Comparison of ENCODE assay signal across 8 cellular contexts in the genomic region with DNA sequence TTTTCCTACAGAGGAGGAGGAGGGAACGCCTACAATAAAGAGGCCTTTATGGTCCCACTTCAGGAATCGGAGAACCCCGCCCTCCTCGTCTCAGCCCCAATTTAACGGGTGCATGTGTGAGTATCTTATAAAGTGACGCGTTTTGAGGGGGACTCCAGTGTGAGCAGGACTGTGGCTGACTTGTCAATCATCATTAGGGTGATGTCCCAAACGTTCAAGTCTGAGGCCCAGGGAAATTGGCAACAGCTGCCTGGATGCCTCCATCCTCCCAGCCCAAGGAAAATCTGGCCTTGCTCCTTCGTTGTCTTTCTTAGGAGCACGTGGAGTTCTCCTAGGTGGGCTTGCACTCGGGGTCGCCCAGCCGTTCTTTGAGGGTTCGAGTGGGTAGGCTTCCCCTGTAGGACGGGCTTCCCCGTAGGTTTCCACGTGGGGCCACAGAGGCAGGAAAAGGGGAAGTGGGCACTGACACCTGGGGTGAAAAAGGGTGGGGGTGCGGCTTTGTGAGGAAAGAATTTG. TPM values are rescaled to one million over a fixed set of nuclear protein-coding genes. Genes with fewer than 3 reads are reported as not detected.
DNase-seq lines count a peak whose midpoint lies in the region; ATAC-seq and TF ChIP-seq lines count a peak whose summit lies in the region.

No MANE protein-coding gene starts in this region.

- H3K9me3 Mint-ChIP-seq in activated T-cell treated with anti-CD3 and anti-CD28 coated beads, Interleukin-2, amount 50 U/mL, for 4 hours, result no peaks in the 10 kb centered on the region
- no peaks in the 10 kb centered on the region for H3K9me3 Mint-ChIP-seq in naive B cell

- peak overlapping the region; percentile 69 for H3K4me3 Mint-ChIP-seq in activated T-cell treated with anti-CD3 and anti-CD28 coated beads, Interleukin-2, amount 50 U/mL, for 4 hours
- peak overlapping the region; percentile 83 to 100 (median 98) for H3K4me3 Mint-ChIP-seq in naive B cell

- peaks cover 31% of the 10 kb centered on the region for H3K4me1 Mint-ChIP-seq in activated T-cell treated with anti-CD3 and anti-CD28 coated beads, Interleukin-2, amount 50 U/mL, for 4 hours (ENCODE audit: low read depth)
- peaks cover 32 to 82% (median 53%) of the 10 kb centered on the region in 3 donors for H3K4me1 Mint-ChIP-seq in naive B cell

- H3K4me2 ChIP-seq in OCI-LY1 (ENCODE audit: low read length), result peak overlapping the region; percentile 62

- H3K4me1 ChIP-seq in OCI-LY1 (ENCODE audit: insufficient read depth, low read length, severe bottlenecking) (peaks cover 66% of the 10 kb centered on the region), duodenal mucosa (ENCODE audit: control insufficient read depth in 1 of 2, insufficient read depth in 2 of 2, low read length in 2 of 2) (peaks cover 26 to 34% of the 10 kb centered on the region in 2 donors)

- DNase-seq in activated T-cell treated with anti-CD3 and anti-CD28 coated beads, Interleukin-2, amount 50 U/mL, for 4 hours, result no peak
- no peak for DNase-seq in activated T-cell treated with anti-CD3 and anti-CD28 coated beads, Interleukin-2, amount 50 U/mL, for 48 hours
- DNase-seq in naive B cell (peak; percentile 98), cerebellum (ENCODE audit: low spot score) (no peak)
- no peak for DNase-seq in stimulated activated CD4-positive, alpha-beta T cell treated with anti-CD3 and anti-CD28 coated beads, Interleukin-2, amount 100 ng/mL, for 24 hours

- H3K9me3 ChIP-seq in OCI-LY1 (ENCODE audit: low read length) (no peaks in the 10 kb centered on the region), duodenal mucosa (ENCODE audit: control insufficient read depth in 1 of 2, low read length in 2 of 2) (no peaks in the 10 kb centered on the region)

- no peak for TF ChIP-seq CTCF in OCI-LY1 (IDR thresholded peaks at IDR 0.05; ENCODE audit: low read length)

- H3F3A ChIP-seq in OCI-LY1 (ENCODE audit: insufficient read depth, low read length), result no peaks in the 10 kb centered on the region

- H4K20me1 ChIP-seq in OCI-LY1 (ENCODE audit: insufficient read depth, low read length), result no peaks in the 10 kb centered on the region

- H3K27ac ChIP-seq in OCI-LY1 (ENCODE audit: low read depth, low read length, poor library complexity, severe bottlenecking) (peak overlapping the region; percentile 98), duodenal mucosa (ENCODE audit: low read depth, low read length) (peak overlapping the region; percentile 99)

- H3K36me3 Mint-ChIP-seq in activated T-cell treated with anti-CD3 and anti-CD28 coated beads, Interleukin-2, amount 50 U/mL, for 4 hours (ENCODE audit: insufficient read depth), result peaks cover 26% of the 10 kb centered on the region
- peaks cover 8 to 19% of the 10 kb centered on the region in 2 donors for H3K36me3 Mint-ChIP-seq in naive B cell

- H3K27me3 ChIP-seq in OCI-LY1 (ENCODE audit: insufficient read depth, low read length) (no peaks in the 10 kb centered on the region), duodenal mucosa (ENCODE audit: control insufficient read depth in 1 of 2, insufficient read depth in 2 of 2, low read length in 2 of 2) (no peaks in the 10 kb centered on the region)

- peaks cover 35% of the 10 kb centered on the region for H3K79me2 ChIP-seq in OCI-LY1 (ENCODE audit: insufficient read depth, low read length)

- H3K9me2 ChIP-seq in OCI-LY1 (ENCODE audit: low read depth, low read length), result no peaks in the 10 kb centered on the region

- no peak overlapping the region for H2AFZ ChIP-seq in OCI-LY1 (ENCODE audit: low read length)

- H3K27me3 Mint-ChIP-seq in activated T-cell treated with anti-CD3 and anti-CD28 coated beads, Interleukin-2, amount 50 U/mL, for 4 hours (ENCODE audit: low read depth), result no peaks in the 10 kb centered on the region
- no peaks in the 10 kb centered on the region for H3K27me3 Mint-ChIP-seq in naive B cell

- H3K36me3 ChIP-seq in OCI-LY1 (ENCODE audit: insufficient read depth, low read length) (peaks cover 38% of the 10 kb centered on the region), duodenal mucosa (ENCODE audit: control insufficient read depth in 1 of 2, insufficient read depth in 2 of 2, low read length in 2 of 2) (peaks cover 10 to 21% of the 10 kb centered on the region in 2 donors)

- peak overlapping the region; percentile 99 for H3K4me3 ChIP-seq in OCI-LY1 (ENCODE audit: low read depth, low read length, poor library complexity, severe bottlenecking)
- H3K4me3 ChIP-seq in duodenal mucosa (ENCODE audit: low read depth in 1 of 2, low read length in 2 of 2), result peak overlapping the region; percentile 53 to 67

- peak in 1 of 2 donors; percentile 2 for ATAC-seq in activated T-cell treated with anti-CD3 and anti-CD28 coated beads, Interleukin-2, amount 50 U/mL, for 4 hours
- ATAC-seq in HG02870 (IDR thresholded peaks at IDR 0.05; ENCODE audit: unreplicated experiment), result peak; percentile 31
- ATAC-seq in naive B cell (ENCODE audit: low read depth in 2 of 2), result peak; percentile 66 to 68

- H3K27ac Mint-ChIP-seq in naive B cell, result peak overlapping the region; percentile 98 to 99 (median 99)

- H3K9ac ChIP-seq in OCI-LY1 (ENCODE audit: low read length) (peak overlapping the region; percentile 73), duodenal mucosa (ENCODE audit: low read depth in 1 of 2, low read length in 2 of 2) (peak overlapping the region; percentile 72 to 84)

RNA-seq across cellular contexts. Expression of a gene that starts 0.6 kb away (rescaled TPM):
- 100 to 1,000 TPM; 161 to 228 (median 170) TPM for total RNA-seq in activated T-cell treated with anti-CD3 and anti-CD28 coated beads, Interleukin-2, amount 50 U/mL, for 4 hours
- 1,000 to 10,000 TPM in 1 of 6 donors, 100 to 1,000 TPM in 5; 235 to 1,138 (median 264) TPM for polyA plus RNA-seq in naive B cell (ENCODE audit: low read depth in 6 of 6)
- total RNA-seq in cerebellum, result 53.8 TPM

RNA-seq across cellular contexts. Expression of a gene that starts 30.4 kb away (rescaled TPM):
- total RNA-seq in activated T-cell treated with anti-CD3 and anti-CD28 coated beads, Interleukin-2, amount 50 U/mL, for 4 hours, result under 1 TPM in 1 of 3 donors, not detected in 2; 0.11 TPM
- polyA plus RNA-seq in naive B cell (ENCODE audit: low read depth in 6 of 6), result under 1 TPM in 4 of 6 donors, not detected in 2; 0.25 to 0.72 (median 0.27) TPM
- total RNA-seq in cerebellum, result 1.2 TPM

RNA-seq across cellular contexts. Expression of a gene that starts 58.0 kb away (rescaled TPM):
- total RNA-seq in activated T-cell treated with anti-CD3 and anti-CD28 coated beads, Interleukin-2, amount 50 U/mL, for 4 hours, result 100 to 1,000 TPM; 143 to 180 (median 158) TPM
- polyA plus RNA-seq in naive B cell (ENCODE audit: low read depth in 6 of 6), result 10 to 100 TPM in 5 of 6 donors, 1 to 10 TPM in 1; 2.9 to 42.9 (median 29.9) TPM
- 4.0 TPM for total RNA-seq in cerebellum

Comparison
In these comparisons a context has a peak if more than half of its experiments do, and no peak if none do; other contexts are left out.
1. RNA of a gene that starts 58.0 kb away (total RNA-seq): 143 to 180 TPM in activated T-cell treated with anti-CD3 and anti-CD28 coated beads, Interleukin-2, amount 50 U/mL, for 4 hours; 4.0 TPM in cerebellum (single experiment); every median in the first group is over 10 times any median in the second.